ENCODE assay signal across 10 cellular contexts in the genomic region with DNA sequence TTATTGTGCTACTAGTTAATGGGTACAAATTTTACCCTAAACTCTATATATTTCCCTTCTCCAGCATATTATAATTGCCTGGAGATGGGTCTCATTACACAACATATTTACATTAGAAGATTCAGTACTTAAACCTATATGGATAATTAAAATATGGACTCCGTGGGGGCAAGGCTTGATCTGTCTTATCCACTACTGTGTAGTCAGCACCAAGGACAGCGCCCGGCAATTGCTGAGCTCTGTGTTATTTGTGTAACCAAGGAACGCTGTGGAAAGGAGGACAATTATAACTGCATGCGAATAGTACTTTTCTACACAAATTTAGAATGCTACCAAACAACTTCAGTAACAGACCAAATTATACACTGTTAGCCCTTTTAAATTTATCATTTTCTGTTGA.
DNase-seq lines count a peak whose midpoint lies in the region; ATAC-seq and TF ChIP-seq lines count a peak whose summit lies in the region.
"Had no signal": no experiment of that assay in that cellular context is flagged by ENCODE, and none has a peak within 500 bp of the region (broad histone marks: within the 10 kb centered on the region; RNA-seq: fewer than 3 reads in every experiment).

No MANE protein-coding gene starts in this region.

- no peaks in the 10 kb centered on the region for H3K9me3 Mint-ChIP-seq in Caco-2 (ENCODE audit: unreplicated experiment)

- POLR2A ChIA-PET in Caco-2 (lab: Charles Lee): no interaction called here

- H3K4me1 Mint-ChIP-seq in Caco-2 (ENCODE audit: low read depth, unreplicated experiment): no peaks in the 10 kb centered on the region
- H3K4me1 Mint-ChIP-seq: central memory CD8-positive, alpha-beta T cell had no signal

- no peak for TF ChIP-seq CTCF in Caco-2 (IDR thresholded peaks at IDR 0.05; ENCODE audit: insufficient read depth in 1 of 2, low read depth in 1 of 2, low read length in 1 of 2, severe bottlenecking in 1 of 2, unreplicated experiment in 1 of 2)

- intact Hi-C loops in Caco-2 (cut with micrococcal nuclease; ENCODE audit: unreplicated experiment): no loop called here

- BruUV-seq in Caco-2 (replicated peaks; lab: Mats Ljungman, UMichigan): no TSS peak

- ATAC-seq in HG03095 (IDR thresholded peaks at IDR 0.05; ENCODE audit: unreplicated experiment): no peak

- H3K27me3 Mint-ChIP-seq in Caco-2 (ENCODE audit: insufficient read depth, unreplicated experiment): peaks cover 2% of the 10 kb centered on the region
- H3K27me3 Mint-ChIP-seq: central memory CD8-positive, alpha-beta T cell had no signal

- DNase-seq in Caco-2: peak; percentile 48 to 69
- DNase-seq in HT-29 (ENCODE audit: low spot score): peak; percentile 44
- peak; percentile 25 for DNase-seq in UCSD-AML1 (lab: John Stamatoyannopoulos, UW; ENCODE audit: unreplicated experiment)
- peak; percentile 63 for DNase-seq in iPS-NIHi7 (ENCODE audit: extremely low spot score)
- no peak for DNase-seq in DMS79 treated with DMSO at 0.1 percent for 48 hours (lab: John Stamatoyannopoulos, UW)
- no peak for DNase-seq in HuH-7.5 (ENCODE audit: low spot score)
- DNase-seq in ureter (ENCODE audit: low spot score): no peak
- DNase-seq: SHP77 had no signal

- no peaks in the 10 kb centered on the region for H3K4me1 ChIP-seq in Caco-2

- CTCF ChIA-PET in Caco-2 (lab: Charles Lee): no interaction called here

- H3K36me3 Mint-ChIP-seq in Caco-2 (ENCODE audit: insufficient read depth, unreplicated experiment): no peaks in the 10 kb centered on the region

- H3K4me3 ChIP-seq in Caco-2 (ENCODE audit: low read depth, low read length): no peak overlapping the region

- no peaks in the 10 kb centered on the region for H3K9me3 ChIP-seq in Caco-2

- no peak overlapping the region for H3K27ac Mint-ChIP-seq in Caco-2 (ENCODE audit: unreplicated experiment)

- H3K4me3 Mint-ChIP-seq in Caco-2 (ENCODE audit: unreplicated experiment): no peak overlapping the region
- H3K4me3 Mint-ChIP-seq: central memory CD8-positive, alpha-beta T cell had no signal

- no peaks in the 10 kb centered on the region for H3K36me3 ChIP-seq in Caco-2 (ENCODE audit: control insufficient read depth, insufficient read depth, low read length)

- H3K27me3 ChIP-seq in Caco-2 (replicated peaks; ENCODE audit: control insufficient read depth, insufficient read depth, low read length): no peaks in the 10 kb centered on the region

Comparison
In these comparisons a context has a peak if more than half of its experiments do, and no peak if none do; other contexts are left out.
1. DNase-seq: peak in Caco-2 (2 of 2), HT-29 (single experiment), UCSD-AML1 (single experiment) and iPS-NIHi7 (single experiment); none in DMS79 treated with DMSO at 0.1 percent for 48 hours (single experiment), HuH-7.5 (single experiment) and ureter (single experiment).